10 cellular contexts compared by ENCODE assay signal in genomic region chr18:49784427-49785185, GRCh38. TPM values are rescaled to one million over a fixed set of nuclear protein-coding genes. Genes with fewer than 3 reads are reported as not detected.
DNase-seq lines count a peak whose midpoint lies in the region; ATAC-seq and TF ChIP-seq lines count a peak whose summit lies in the region.
"Had no signal": no experiment of that assay in that cellular context is flagged by ENCODE, and none has a peak within 500 bp of the region (broad histone marks: within the 10 kb centered on the region; RNA-seq: fewer than 3 reads in every experiment).

No MANE protein-coding gene starts in this region.

- no peaks in the 10 kb centered on the region for H3K9me3 Mint-ChIP-seq in stimulated activated effector memory CD8-positive, alpha-beta T cell treated with anti-CD3 and anti-CD28 coated beads, Interleukin-12 subunit alpha, Interleukin-12 subunit beta, amount 100 ng/mL, for 72 hours
- H3K9me3 Mint-ChIP-seq in activated CD4-positive, alpha-beta memory T cell treated with anti-CD3 and anti-CD28 coated beads for 36 hours: no peaks in the 10 kb centered on the region

- H3K79me2 ChIP-seq in PC-3 (ENCODE audit: low read length) (no peaks in the 10 kb centered on the region), Karpas-422 (ENCODE audit: low read length) (no peaks in the 10 kb centered on the region)

- 79% methylated on average over 1 of the region's 1 CpG for WGBS in right cardiac atrium

- H3K36me3 ChIP-seq in cardiac muscle cell: peaks cover 30% of the 10 kb centered on the region
- H3K36me3 ChIP-seq in PC-3 (ENCODE audit: low read depth, low read length): no peaks in the 10 kb centered on the region
- H3K36me3 ChIP-seq in Karpas-422 (ENCODE audit: insufficient read depth, low read length): peaks cover 53% of the 10 kb centered on the region

- CTCF ChIA-PET in PC-3 (lab: Charles Lee): interaction anchor here (0.6 to 0.8 kb wide), 3 partner anchors 11 to 497 kb away, joined by 3 to 4 read pairs (median 3); partner anchors contain the start of gene MBD1
- CTCF ChIA-PET in activated CD4-positive, alpha-beta memory T cell treated with anti-CD3 and anti-CD28 coated beads for 36 hours (lab: Charles Lee): interaction anchor here (0.7 to 1.5 kb wide), 7 partner anchors 11 to 226 kb away, joined by 3 to 5 read pairs (median 3); no protein-coding TSS in a partner anchor

- peak overlapping the region; percentile 62 for H3K27ac Mint-ChIP-seq in stimulated activated effector memory CD8-positive, alpha-beta T cell treated with anti-CD3 and anti-CD28 coated beads, Interleukin-12 subunit alpha, Interleukin-12 subunit beta, amount 100 ng/mL, for 72 hours
- no peak overlapping the region for H3K27ac Mint-ChIP-seq in activated CD4-positive, alpha-beta memory T cell treated with anti-CD3 and anti-CD28 coated beads for 36 hours

- TF ChIP-seq CTCF in cardiac muscle cell (IDR thresholded peaks at IDR 0.05; ENCODE audit: low read depth, low read length): peak; percentile 34
- TF ChIP-seq CTCF in PC-3 (conservative IDR thresholded peaks at IDR 0.05; ENCODE audit: low read depth, low read length): peak; percentile 39; the same call in 1 of the 2 replicates
- TF ChIP-seq CTCF in fibroblast of mammary gland (conservative IDR thresholded peaks at IDR 0.05; ENCODE audit: control insufficient read depth, insufficient read depth, low read depth, low read length): peak; percentile 42

- H3K36me3 Mint-ChIP-seq in stimulated activated effector memory CD8-positive, alpha-beta T cell treated with anti-CD3 and anti-CD28 coated beads, Interleukin-12 subunit alpha, Interleukin-12 subunit beta, amount 100 ng/mL, for 72 hours: peaks cover 55% of the 10 kb centered on the region
- peaks cover 36% of the 10 kb centered on the region for H3K36me3 Mint-ChIP-seq in activated CD4-positive, alpha-beta memory T cell treated with anti-CD3 and anti-CD28 coated beads for 36 hours

- H3K4me1 Mint-ChIP-seq in stimulated activated effector memory CD8-positive, alpha-beta T cell treated with anti-CD3 and anti-CD28 coated beads, Interleukin-12 subunit alpha, Interleukin-12 subunit beta, amount 100 ng/mL, for 72 hours: peaks cover 52% of the 10 kb centered on the region
- peaks cover 43% of the 10 kb centered on the region for H3K4me1 Mint-ChIP-seq in activated CD4-positive, alpha-beta memory T cell treated with anti-CD3 and anti-CD28 coated beads for 36 hours (ENCODE audit: low read depth)

- peaks cover 5% of the 10 kb centered on the region for H3K4me1 ChIP-seq in cardiac muscle cell (ENCODE audit: low read depth)
- H3K4me1 ChIP-seq in right cardiac atrium (ENCODE audit: control insufficient read depth, insufficient read depth, low read length): no peaks in the 10 kb centered on the region
- H3K4me1 ChIP-seq in PC-3 (ENCODE audit: insufficient read depth, low read length): 0 out of 2 replicates have a peak, but pooled peaks cover 4% of the 10 kb centered on the region
- H3K4me1 ChIP-seq in Karpas-422 (ENCODE audit: low read length): peaks cover 3% of the 10 kb centered on the region

- H2AFZ ChIP-seq in PC-3 (ENCODE audit: low read length) (no peak overlapping the region), Karpas-422 (ENCODE audit: low read length) (no peak overlapping the region)

- no peaks in the 10 kb centered on the region for H3F3A ChIP-seq in PC-3 (ENCODE audit: low read length, unreplicated experiment)

- no peak for ATAC-seq in right cardiac atrium
- peak; percentile 27 for ATAC-seq in PC-3
- ATAC-seq in stimulated activated effector memory CD8-positive, alpha-beta T cell treated with anti-CD3 and anti-CD28 coated beads, Interleukin-12 subunit alpha, Interleukin-12 subunit beta, amount 100 ng/mL, for 72 hours: peak; percentile 73

- H3K9ac ChIP-seq in PC-3 (ENCODE audit: low read length) (no peak overlapping the region), Karpas-422 (ENCODE audit: low read length) (no peak overlapping the region)

- no peaks in the 10 kb centered on the region for H3K27me3 ChIP-seq in cardiac muscle cell
- no peaks in the 10 kb centered on the region for H3K27me3 ChIP-seq in right cardiac atrium (ENCODE audit: control insufficient read depth, insufficient read depth)
- no peaks in the 10 kb centered on the region for H3K27me3 ChIP-seq in PC-3 (ENCODE audit: low read length)
- H3K27me3 ChIP-seq in Karpas-422 (ENCODE audit: low read length): no peaks in the 10 kb centered on the region

- no peaks in the 10 kb centered on the region for H3K27me3 Mint-ChIP-seq in activated CD4-positive, alpha-beta memory T cell treated with anti-CD3 and anti-CD28 coated beads for 36 hours

- H4K20me1 ChIP-seq in PC-3 (ENCODE audit: low read length) (no peaks in the 10 kb centered on the region), Karpas-422 (ENCODE audit: insufficient read depth, low read depth, low read length) (0 out of 2 replicates have a peak, but pooled peaks cover 3% of the 10 kb centered on the region)

- H3K4me2 ChIP-seq in PC-3 (ENCODE audit: low read length) (no peak overlapping the region), Karpas-422 (ENCODE audit: low read depth, low read length, poor library complexity, severe bottlenecking) (no peak overlapping the region)

- H3K4me3 Mint-ChIP-seq in stimulated activated effector memory CD8-positive, alpha-beta T cell treated with anti-CD3 and anti-CD28 coated beads, Interleukin-12 subunit alpha, Interleukin-12 subunit beta, amount 100 ng/mL, for 72 hours: no peak overlapping the region
- no peak overlapping the region for H3K4me3 Mint-ChIP-seq in activated CD4-positive, alpha-beta memory T cell treated with anti-CD3 and anti-CD28 coated beads for 36 hours

- POLR2A ChIA-PET in PC-3 (lab: Charles Lee; ENCODE audit: unreplicated experiment): no interaction called here
- POLR2A ChIA-PET in activated CD4-positive, alpha-beta memory T cell treated with anti-CD3 and anti-CD28 coated beads for 36 hours (lab: Charles Lee): no interaction called here

- intact Hi-C loops in right cardiac atrium (cut with DNase I): no loop called here
- intact Hi-C loops in PC-3 (cut with micrococcal nuclease): loop anchor here (2.0 to 5.0 kb wide), 3 partner anchors 74 to 272 kb away; no protein-coding TSS in a partner anchor
- intact Hi-C loops in activated CD4-positive, alpha-beta memory T cell treated with anti-CD3 and anti-CD28 coated beads for 36 hours (cut with micrococcal nuclease): no loop called here

- BruUV-seq in PC-3 (replicated peaks; lab: Mats Ljungman, UMichigan): no TSS peak

- no peak for DNase-seq in cardiac muscle cell (ENCODE audit: low read depth in 1 of 2, low spot score in 1 of 2)
- no peak for DNase-seq in right cardiac atrium
- DNase-seq in PC-3: peak; percentile 23
- DNase-seq in fibroblast of mammary gland (ENCODE audit: low read depth): peak; percentile 67
- DNase-seq in stimulated activated effector memory CD8-positive, alpha-beta T cell treated with anti-CD3 and anti-CD28 coated beads, Interleukin-12 subunit alpha, Interleukin-12 subunit beta, amount 100 ng/mL, for 72 hours (ENCODE audit: low spot score in 2 of 2): no peak
- DNase-seq in Karpas-422: no peak
- DNase-seq in activated CD4-positive, alpha-beta memory T cell treated with anti-CD3 and anti-CD28 coated beads for 36 hours: no peak
- no peak for DNase-seq in NOMO-1 (lab: John Stamatoyannopoulos, UW; ENCODE audit: unreplicated experiment in 2 of 2)
- DNase-seq: left cardiac atrium, NCI-H1092 treated with DMSO at 0.1 percent for 48 hours had no signal

- H3K9me3 ChIP-seq in cardiac muscle cell (ENCODE audit: low read depth): no peaks in the 10 kb centered on the region
- H3K9me3 ChIP-seq in right cardiac atrium (ENCODE audit: control insufficient read depth, low read length): no peaks in the 10 kb centered on the region
- no peaks in the 10 kb centered on the region for H3K9me3 ChIP-seq in PC-3 (ENCODE audit: low read length)
- no peaks in the 10 kb centered on the region for H3K9me3 ChIP-seq in Karpas-422 (ENCODE audit: low read length)

- H3K4me3 ChIP-seq in cardiac muscle cell: no peak overlapping the region
- no peak overlapping the region for H3K4me3 ChIP-seq in right cardiac atrium (ENCODE audit: low read length)
- H3K4me3 ChIP-seq in PC-3 (ENCODE audit: low read length): no peak overlapping the region
- H3K4me3 ChIP-seq in fibroblast of mammary gland (ENCODE audit: control insufficient read depth, low read depth, low read length): no peak overlapping the region
- H3K4me3 ChIP-seq in Karpas-422 (ENCODE audit: low read length): no peak overlapping the region

- H3K9me2 ChIP-seq in PC-3 (replicated peaks; ENCODE audit: low read length) (no peaks in the 10 kb centered on the region), Karpas-422 (replicated peaks; ENCODE audit: insufficient read depth, low read length) (no peaks in the 10 kb centered on the region)

- H3K27ac ChIP-seq in cardiac muscle cell: no peak overlapping the region
- H3K27ac ChIP-seq in right cardiac atrium (ENCODE audit: low read length): no peak overlapping the region
- no peak overlapping the region for H3K27ac ChIP-seq in PC-3 (ENCODE audit: low read length)
- no peak overlapping the region for H3K27ac ChIP-seq in Karpas-422 (ENCODE audit: low read length)

RNA-seq across cellular contexts. Expression of gene ACAA2, which starts 28.7 kb away (rescaled TPM):
- total RNA-seq in cardiac muscle cell (68.7 and 81.3 TPM in 2 replicates), right cardiac atrium (100 to 1,000 TPM in 3 of 4 donors, 10 to 100 TPM in 1; 95.8 to 145 (median 123) TPM), PC-3 (2014; rRNA removed) (6.5 and 7.1 TPM in 2 replicates)
- polyA plus RNA-seq in cardiac muscle cell (150 and 185 TPM in 2 replicates), right cardiac atrium (146 TPM)
- total RNA-seq in Karpas-422 (2014; rRNA removed; shearing (Covaris generic); ENCODE audit: low replicate concordance): 46.9 and 54.4 TPM in 2 replicates
- total RNA-seq in activated CD4-positive, alpha-beta memory T cell treated with anti-CD3 and anti-CD28 coated beads for 36 hours: 10 to 100 TPM; 77.9 to 78.4 TPM

Comparison
In these comparisons a context has a peak if more than half of its experiments do, and no peak if none do; other contexts are left out.
1. DNase-seq: peak in PC-3 (single experiment) and fibroblast of mammary gland (single experiment); none in cardiac muscle cell (0 of 2), right cardiac atrium (0 of 3), stimulated activated effector memory CD8-positive, alpha-beta T cell treated with anti-CD3 and anti-CD28 coated beads, Interleukin-12 subunit alpha, Interleukin-12 subunit beta, amount 100 ng/mL, for 72 hours (0 of 2), Karpas-422 (single experiment), activated CD4-positive, alpha-beta memory T cell treated with anti-CD3 and anti-CD28 coated beads for 36 hours (single experiment) and NOMO-1 (0 of 2).
2. ATAC-seq: peak in PC-3 (single experiment) and stimulated activated effector memory CD8-positive, alpha-beta T cell treated with anti-CD3 and anti-CD28 coated beads, Interleukin-12 subunit alpha, Interleukin-12 subunit beta, amount 100 ng/mL, for 72 hours (single experiment); none in right cardiac atrium (0 of 2).
3. Peak in every context shown above with its lines, with median percentiles within 50 percentile points of each other: CTCF ChIP-seq.